8 cellular contexts compared by ENCODE assay signal in the genomic region with DNA sequence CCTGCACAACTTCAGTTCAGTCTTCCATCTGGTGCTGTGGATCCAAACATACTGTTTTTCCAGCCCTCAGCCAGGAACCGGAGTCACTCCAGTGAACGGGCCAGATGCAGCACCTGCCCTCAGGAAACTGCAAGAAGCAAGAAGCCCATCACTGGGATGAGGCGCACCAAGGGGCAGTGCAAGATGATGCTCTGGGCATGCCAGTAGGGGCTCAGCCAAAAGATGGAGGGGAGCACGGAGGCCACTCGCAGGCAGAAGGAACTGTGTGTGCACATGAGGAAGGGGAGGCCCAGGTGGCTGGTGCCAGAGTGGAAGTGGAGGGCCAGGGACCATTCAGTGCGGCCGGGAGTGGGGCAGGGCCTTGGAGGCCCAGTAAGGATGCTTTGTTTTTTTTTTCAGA.
"Had no signal": no experiment of that assay in that cellular context is flagged by ENCODE, and none has a peak within 500 bp of the region (broad histone marks: within the 10 kb centered on the region; RNA-seq: fewer than 3 reads in every experiment).

No MANE protein-coding gene starts in this region.

- H3K9me3 Mint-ChIP-seq: central memory CD8-positive, alpha-beta T cell; dendritic cell treated with granulocyte-macrophage colony-stimulating factor and Interleukin-4, amounts not matched to agents 40 ng/mL and 50 ng/mL, for 4 days; T-helper 2 cell treated with Interferon-gamma antibody and Interleukin-4, amounts not matched to agents 5 μg/mL and 100 μg/mL, for 36 hours had no signal

- H3K4me1 ChIP-seq: stomach had no signal

- DNase-seq: activated naive CD4-positive, alpha-beta T cell; glutamatergic neuron; stomach had no signal

- H3K36me3 ChIP-seq: ovary, stomach, thoracic aorta had no signal

- H3K9me3 ChIP-seq: ovary, stomach, thoracic aorta had no signal

- H3K27ac Mint-ChIP-seq: dendritic cell treated with granulocyte-macrophage colony-stimulating factor and Interleukin-4, amounts not matched to agents 40 ng/mL and 50 ng/mL, for 4 days; T-helper 2 cell treated with Interferon-gamma antibody and Interleukin-4, amounts not matched to agents 5 μg/mL and 100 μg/mL, for 36 hours had no signal

- H3K4me3 ChIP-seq: ovary, stomach, thoracic aorta had no signal

- H3K4me1 Mint-ChIP-seq: central memory CD8-positive, alpha-beta T cell had no signal

- H3K4me3 Mint-ChIP-seq: central memory CD8-positive, alpha-beta T cell; dendritic cell treated with granulocyte-macrophage colony-stimulating factor and Interleukin-4, amounts not matched to agents 40 ng/mL and 50 ng/mL, for 4 days; T-helper 2 cell treated with Interferon-gamma antibody and Interleukin-4, amounts not matched to agents 5 μg/mL and 100 μg/mL, for 36 hours had no signal

- H3K27me3 ChIP-seq: ovary, stomach had no signal

- H3K27me3 Mint-ChIP-seq: central memory CD8-positive, alpha-beta T cell; dendritic cell treated with granulocyte-macrophage colony-stimulating factor and Interleukin-4, amounts not matched to agents 40 ng/mL and 50 ng/mL, for 4 days had no signal

- H3K27ac ChIP-seq: ovary, stomach, thoracic aorta had no signal
